Comparison of ENCODE assay signal across 1 cellular context in genomic region chr2:234865040-234865439, GRCh38.
TF ChIP-seq lines count a peak whose summit lies in the region.

No MANE protein-coding gene starts in this region.

TF ChIP-seq in WTC11, 78 proteins besides CTCF, POLR2A, EP300 and RAD21 (continued from another document):
- TF ChIP-seq PRDM15 (CRISPR knock-in tag; IDR thresholded peaks at IDR 0.05) (no peak), ZNF317 (CRISPR knock-in tag; IDR thresholded peaks at IDR 0.05; ENCODE audit: borderline replicate concordance, low read depth) (no peak), USF1 (CRISPR knock-in tag; IDR thresholded peaks at IDR 0.05) (no peak), JUN (CRISPR knock-in tag; IDR thresholded peaks at IDR 0.05) (no peak), STAT6 (CRISPR knock-in tag; conservative IDR thresholded peaks at IDR 0.05; ENCODE audit: low read depth) (no peak), ZMAT4 (CRISPR knock-in tag; IDR thresholded peaks at IDR 0.05) (no peak), FOXJ3 (CRISPR knock-in tag; IDR thresholded peaks at IDR 0.05; ENCODE audit: borderline replicate concordance) (no peak), ZNF396 (CRISPR knock-in tag; IDR thresholded peaks at IDR 0.05; ENCODE audit: borderline replicate concordance) (no peak), SMAD4 (CRISPR knock-in tag; IDR thresholded peaks at IDR 0.05) (no peak), ELF4 (CRISPR knock-in tag; IDR thresholded peaks at IDR 0.05; ENCODE audit: low read depth) (no peak)
